13 cellular contexts compared by ENCODE assay signal in the genomic region with DNA sequence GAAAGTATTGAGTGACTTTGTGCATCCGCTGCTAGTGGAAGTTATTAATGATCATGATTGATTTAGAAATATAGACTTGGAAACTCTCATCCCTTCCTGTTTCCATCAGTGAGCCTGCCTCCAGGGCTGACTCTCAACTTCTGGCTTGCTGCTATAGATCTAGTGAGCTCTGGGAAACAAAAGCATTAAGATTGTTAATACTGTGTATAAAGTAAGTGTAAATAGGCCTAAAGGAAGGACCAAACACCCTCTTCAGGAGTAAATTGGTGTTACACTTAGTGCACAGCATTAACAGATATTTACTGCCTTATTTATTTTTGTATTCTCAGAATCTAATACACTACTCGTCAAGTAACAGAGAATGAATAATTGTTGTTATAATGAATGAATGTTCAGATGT.
DNase-seq lines count a peak whose midpoint lies in the region; ATAC-seq, FAIRE-seq and TF ChIP-seq lines count a peak whose summit lies in the region.
"Had no signal": no experiment of that assay in that cellular context is flagged by ENCODE, and none has a peak within 500 bp of the region (broad histone marks: within the 10 kb centered on the region; RNA-seq: fewer than 3 reads in every experiment).

No MANE protein-coding gene starts in this region.

- H4K20me1 ChIP-seq in OCI-LY1 (ENCODE audit: insufficient read depth, low read length) = no peaks in the 10 kb centered on the region

- H3K27me3 ChIP-seq in OCI-LY1 (ENCODE audit: insufficient read depth, low read length) = no peaks in the 10 kb centered on the region
- H3K27me3 ChIP-seq: dorsolateral prefrontal cortex had no signal

- H3K27ac Mint-ChIP-seq in endothelial cell (ENCODE audit: unreplicated experiment) = no peak overlapping the region
- H3K27ac Mint-ChIP-seq: activated naive CD8-positive, alpha-beta T cell treated with anti-CD3 and anti-CD28 coated beads for 36 hours; memory B cell; T-helper 17 cell had no signal

- no peak overlapping the region for H3K4me2 ChIP-seq in OCI-LY1 (ENCODE audit: low read length)

- no peaks in the 10 kb centered on the region for H3K4me1 Mint-ChIP-seq in endothelial cell (ENCODE audit: unreplicated experiment)
- H3K4me1 Mint-ChIP-seq: activated naive CD8-positive, alpha-beta T cell treated with anti-CD3 and anti-CD28 coated beads for 36 hours; memory B cell; T-helper 17 cell had no signal

- H3F3A ChIP-seq in OCI-LY1 (ENCODE audit: insufficient read depth, low read length) = no peaks in the 10 kb centered on the region

- H3K36me3 ChIP-seq in OCI-LY1 (ENCODE audit: insufficient read depth, low read length) = no peaks in the 10 kb centered on the region

- no peak overlapping the region for H2AFZ ChIP-seq in OCI-LY1 (ENCODE audit: low read length)

- no peak overlapping the region for H3K27ac ChIP-seq in OCI-LY1 (ENCODE audit: low read depth, low read length, poor library complexity, severe bottlenecking)
- H3K27ac ChIP-seq: dorsolateral prefrontal cortex, psoas muscle had no signal

- no peak overlapping the region for H3K9ac ChIP-seq in OCI-LY1 (ENCODE audit: low read length)

- no peaks in the 10 kb centered on the region for H3K9me2 ChIP-seq in OCI-LY1 (ENCODE audit: low read depth, low read length)

- no peak for FAIRE-seq in GM19239 (lab: Jason Lieb, UNC)

- H3K36me3 Mint-ChIP-seq in endothelial cell (ENCODE audit: low read depth, unreplicated experiment) = no peaks in the 10 kb centered on the region
- H3K36me3 Mint-ChIP-seq: activated naive CD8-positive, alpha-beta T cell treated with anti-CD3 and anti-CD28 coated beads for 36 hours; memory B cell had no signal

- H3K4me1 ChIP-seq in OCI-LY1 (ENCODE audit: insufficient read depth, low read length, severe bottlenecking) = no peaks in the 10 kb centered on the region
- H3K4me1 ChIP-seq: psoas muscle had no signal

- ATAC-seq in activated CD4-positive, CD25-positive, alpha-beta regulatory T cell treated with anti-CD3 and anti-CD28 coated beads, Interleukin-2, amount 50 U/mL, for 24 hours = no peak
- ATAC-seq: psoas muscle, T-helper 17 cell had no signal

- H3K9me3 Mint-ChIP-seq in endothelial cell (ENCODE audit: unreplicated experiment) = no peaks in the 10 kb centered on the region
- H3K9me3 Mint-ChIP-seq: activated naive CD8-positive, alpha-beta T cell treated with anti-CD3 and anti-CD28 coated beads for 36 hours; memory B cell had no signal

- DNase-seq in NCI-H510A treated with DMSO at 0.1 percent for 48 hours (lab: John Stamatoyannopoulos, UW) (peak; percentile 1), NCI-H510A (lab: John Stamatoyannopoulos, UW) (no peak), endothelial cell (ENCODE audit: low spot score) (no peak), retinal pigment epithelial cell (ENCODE audit: low read depth) (peak; percentile 2), iPS-NIHi11 (ENCODE audit: low spot score) (no peak), GM19239 (ENCODE audit: insufficient read length, low spot score) (no peak)
- DNase-seq: activated naive CD8-positive, alpha-beta T cell treated with anti-CD3 and anti-CD28 coated beads for 36 hours; dorsolateral prefrontal cortex; psoas muscle; T-helper 17 cell had no signal

- H3K27me3 Mint-ChIP-seq in endothelial cell (ENCODE audit: unreplicated experiment) = no peaks in the 10 kb centered on the region
- H3K27me3 Mint-ChIP-seq: activated naive CD8-positive, alpha-beta T cell treated with anti-CD3 and anti-CD28 coated beads for 36 hours; memory B cell; T-helper 17 cell had no signal

- H3K9me3 ChIP-seq in OCI-LY1 (ENCODE audit: low read length) = no peaks in the 10 kb centered on the region
- H3K9me3 ChIP-seq: psoas muscle had no signal

- no peak overlapping the region for H3K4me3 Mint-ChIP-seq in endothelial cell (ENCODE audit: unreplicated experiment)
- H3K4me3 Mint-ChIP-seq: activated naive CD8-positive, alpha-beta T cell treated with anti-CD3 and anti-CD28 coated beads for 36 hours; memory B cell; T-helper 17 cell had no signal

- H3K4me3 ChIP-seq in OCI-LY1 (ENCODE audit: low read depth, low read length, poor library complexity, severe bottlenecking) (no peak overlapping the region), retinal pigment epithelial cell (ENCODE audit: low read length) (no peak overlapping the region)
- H3K4me3 ChIP-seq: dorsolateral prefrontal cortex, psoas muscle had no signal

- TF ChIP-seq CTCF in OCI-LY1 (IDR thresholded peaks at IDR 0.05; ENCODE audit: low read length) = peak; percentile 29; the same call in 1 of the 2 replicates
- peak; percentile 46 for TF ChIP-seq CTCF in endothelial cell (IDR thresholded peaks at IDR 0.05; ENCODE audit: unreplicated experiment)
- peak; percentile 52 for TF ChIP-seq CTCF in retinal pigment epithelial cell (conservative IDR thresholded peaks at IDR 0.05; ENCODE audit: low read depth, low read length)

- H3K79me2 ChIP-seq in OCI-LY1 (ENCODE audit: insufficient read depth, low read length) = no peaks in the 10 kb centered on the region

Comparison
In these comparisons a context has a peak if more than half of its experiments do, and no peak if none do; other contexts are left out.
1. DNase-seq: peak in NCI-H510A treated with DMSO at 0.1 percent for 48 hours (single experiment) and retinal pigment epithelial cell (single experiment); none in NCI-H510A (single experiment), endothelial cell (single experiment), iPS-NIHi11 (single experiment) and GM19239 (single experiment).
2. Peak in every context shown above with its lines, with median percentiles within 50 percentile points of each other: CTCF ChIP-seq.